In the genomic region with DNA sequence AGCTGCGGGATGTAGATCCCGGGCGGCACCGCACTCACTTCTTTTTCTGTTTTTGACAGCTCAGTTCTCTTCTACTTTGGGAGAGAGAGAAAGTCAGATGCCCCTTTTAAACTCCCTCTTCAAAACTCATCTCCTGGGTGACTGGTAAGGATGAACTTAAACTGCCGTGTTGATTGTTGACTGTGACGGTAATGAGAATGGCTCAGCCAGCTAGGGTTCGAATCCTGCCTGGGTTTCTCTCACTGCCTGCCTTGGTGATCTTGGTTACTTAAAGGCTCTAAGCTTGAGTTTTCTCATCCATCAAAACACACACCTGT, we compare ENCODE assay signal across 8 cellular contexts. TPM values are rescaled to one million over a fixed set of nuclear protein-coding genes. Genes with fewer than 3 reads are reported as not detected.
A peak's percentile ranks its signal among the peaks of the same experiment; 100 is the strongest.
DNase-seq lines count a peak whose midpoint lies in the region; FAIRE-seq and TF ChIP-seq lines count a peak whose summit lies in the region.

No MANE protein-coding gene starts in this region.

- WGBS in endodermal cell (ENCODE audit: insufficient coverage in 1 of 2, insufficient read length in 1 of 2), 2 experiments: 0 to 2% methylated on average over 4 to 7 of the region's 7 CpGs

- H3K36me3 ChIP-seq in OCI-LY1 (ENCODE audit: insufficient read depth, low read length) (no peaks in the 10 kb centered on the region), endodermal cell (ENCODE audit: control insufficient read depth, insufficient read depth, low read length) (no peaks in the 10 kb centered on the region), neural cell (ENCODE audit: insufficient read depth, low read length) (no peaks in the 10 kb centered on the region)

- H3K27me3 Mint-ChIP-seq in endodermal cell (ENCODE audit: insufficient read depth): peaks cover 27% of the 10 kb centered on the region

- no peak for TF ChIP-seq RAD21 in neural cell (conservative IDR thresholded peaks at IDR 0.05)

- peak overlapping the region; percentile 67 for H3K4me3 ChIP-seq in OCI-LY1 (ENCODE audit: low read depth, low read length, poor library complexity, severe bottlenecking)
- H3K4me3 ChIP-seq in endodermal cell (ENCODE audit: low read length): peak overlapping the region; percentile 98
- H3K4me3 ChIP-seq in neural cell (ENCODE audit: low read length): peak overlapping the region; percentile 82

- DNase-seq in A172 (ENCODE audit: low spot score) (peak; percentile 34), GM19239 (ENCODE audit: insufficient read length, low spot score) (no peak), endodermal cell (no peak), NCI-H82 (lab: John Stamatoyannopoulos, UW) (no peak), GM12892 (ENCODE audit: insufficient read length) (no peak)
- no peak for DNase-seq in activated CD4-positive, CD25-positive, alpha-beta regulatory T cell treated with anti-CD3 and anti-CD28 coated beads, Interleukin-2, amount 50 U/mL, for 72 hours

- peaks cover 19% of the 10 kb centered on the region for H3K4me1 Mint-ChIP-seq in endodermal cell

- H3F3A ChIP-seq in OCI-LY1 (ENCODE audit: insufficient read depth, low read length) (no peaks in the 10 kb centered on the region; the same call in 1 of the 2 replicates), neural cell (ENCODE audit: insufficient read depth, low read length, poor library complexity, severe bottlenecking) (no peaks in the 10 kb centered on the region)

- TF ChIP-seq CTCF in OCI-LY1 (IDR thresholded peaks at IDR 0.05; ENCODE audit: low read length) (no peak), endodermal cell (conservative IDR thresholded peaks at IDR 0.05) (no peak), neural cell (IDR thresholded peaks at IDR 0.05; ENCODE audit: poor library complexity, severe bottlenecking) (no peak)

- no peak overlapping the region for H3K27ac ChIP-seq in OCI-LY1 (ENCODE audit: low read depth, low read length, poor library complexity, severe bottlenecking)
- peak overlapping the region; percentile 94 for H3K27ac ChIP-seq in endodermal cell (ENCODE audit: low read depth, low read length)
- peak overlapping the region; percentile 75 for H3K27ac ChIP-seq in neural cell (ENCODE audit: low read length)

- FAIRE-seq in GM19239 (lab: Jason Lieb, UNC): peak; percentile 85
- no peak for FAIRE-seq in GM12892 (lab: Jason Lieb, UNC)

- H3K79me2 ChIP-seq in OCI-LY1 (ENCODE audit: insufficient read depth, low read length) (no peaks in the 10 kb centered on the region), neural cell (replicated peaks; ENCODE audit: insufficient read depth, low read length) (peaks cover 33% of the 10 kb centered on the region)

- H4K20me1 ChIP-seq in OCI-LY1 (ENCODE audit: insufficient read depth, low read length): no peaks in the 10 kb centered on the region
- H4K20me1 ChIP-seq in neural cell (ENCODE audit: insufficient read depth): no peaks in the 10 kb centered on the region

- H3K27ac Mint-ChIP-seq in endodermal cell: peak overlapping the region; percentile 74

- H3K4me2 ChIP-seq in OCI-LY1 (ENCODE audit: low read length) (peak overlapping the region; percentile 93), neural cell (ENCODE audit: low read length) (peak overlapping the region; percentile 66)

- no peaks in the 10 kb centered on the region for H3K27me3 ChIP-seq in OCI-LY1 (ENCODE audit: insufficient read depth, low read length)
- H3K27me3 ChIP-seq in endodermal cell (ENCODE audit: control insufficient read depth, insufficient read depth, low read length, poor library complexity, severe bottlenecking): no peaks in the 10 kb centered on the region
- H3K27me3 ChIP-seq in neural cell (ENCODE audit: insufficient read depth, low read depth, low read length): no peaks in the 10 kb centered on the region

- H3K4me3 Mint-ChIP-seq in endodermal cell: peak overlapping the region; percentile 77

- H3K4me1 ChIP-seq in OCI-LY1 (ENCODE audit: insufficient read depth, low read length, severe bottlenecking): peaks cover 51% of the 10 kb centered on the region
- no peaks in the 10 kb centered on the region for H3K4me1 ChIP-seq in endodermal cell (ENCODE audit: control insufficient read depth, insufficient read depth, low read length)

- no peak for TF ChIP-seq POLR2A in GM12892 (IDR thresholded peaks at IDR 0.05; ENCODE audit: low read depth, low read length)

- no peak for TF ChIP-seq EP300 in neural cell (conservative IDR thresholded peaks at IDR 0.05; ENCODE audit: poor library complexity, severe bottlenecking)

- H3K9me2 ChIP-seq in OCI-LY1 (ENCODE audit: low read depth, low read length): no peaks in the 10 kb centered on the region
- H3K9me2 ChIP-seq in neural cell (ENCODE audit: insufficient read depth, low read length): no peaks in the 10 kb centered on the region

- peaks cover 2% of the 10 kb centered on the region for H3K36me3 Mint-ChIP-seq in endodermal cell (ENCODE audit: low read depth)

- H3K9me3 ChIP-seq in OCI-LY1 (ENCODE audit: low read length) (no peaks in the 10 kb centered on the region), endodermal cell (ENCODE audit: control insufficient read depth, low read length) (no peaks in the 10 kb centered on the region), neural cell (ENCODE audit: low read length) (no peaks in the 10 kb centered on the region)

- H3K9ac ChIP-seq in OCI-LY1 (ENCODE audit: low read length) (peak overlapping the region; percentile 69), endodermal cell (ENCODE audit: extremely low read depth, low read length, poor library complexity, severe bottlenecking) (peak overlapping the region; percentile 69), neural cell (ENCODE audit: low read length) (peak overlapping the region; percentile 77)

- peaks cover 3% of the 10 kb centered on the region for H3K9me3 Mint-ChIP-seq in endodermal cell

- H2AFZ ChIP-seq in OCI-LY1 (ENCODE audit: low read length) (no peak overlapping the region), neural cell (ENCODE audit: low read depth, low read length) (peak overlapping the region; percentile 32)

TF ChIP-seq in neural cell, 6 proteins besides CTCF, POLR2A, EP300 and RAD21:
- no peak for TF ChIP-seq TAF1 (IDR thresholded peaks at IDR 0.05; ENCODE audit: low read depth)
- TF ChIP-seq POLR2AphosphoS5 (IDR thresholded peaks at IDR 0.05): no peak
- TF ChIP-seq SMC3 (conservative IDR thresholded peaks at IDR 0.05; ENCODE audit: poor library complexity): no peak
- no peak for TF ChIP-seq EZH2 (IDR thresholded peaks at IDR 0.05; ENCODE audit: borderline replicate concordance, insufficient read depth, low read length, poor library complexity, severe bottlenecking)

RNA-seq across cellular contexts. Expression of a gene that starts 0.7 kb away (rescaled TPM):
- total RNA-seq in A172 (2014; rRNA removed; shearing (Covaris generic)): 14.9 and 15.7 TPM in 2 replicates
- total RNA-seq in endodermal cell: 10 to 100 TPM in 1 of 2 donors, 1 to 10 TPM in 1; 9.4 to 14.7 TPM
- polyA plus RNA-seq in endodermal cell (2013, experiment 1 of 2): 6.4 TPM
- 8.1 TPM for polyA plus RNA-seq in endodermal cell (2013, experiment 2 of 2)
- polyA plus RNA-seq in neural cell: 21.1 and 28.0 TPM in 2 replicates
- polyA minus RNA-seq in neural cell: 49.7 and 59.6 TPM in 2 replicates
- 14.8 TPM for polyA plus RNA-seq in GM12892 (2012; ENCODE audit: missing spikeins)
